Comparison of ENCODE assay signal across 12 cellular contexts in genomic region chr9:89226076-89226475, GRCh38. TPM values are rescaled to one million over a fixed set of nuclear protein-coding genes. Genes with fewer than 3 reads are reported as not detected.
A peak's percentile ranks its signal among the peaks of the same experiment; 100 is the strongest.
DNase-seq lines count a peak whose midpoint lies in the region; ATAC-seq, FAIRE-seq and TF ChIP-seq lines count a peak whose summit lies in the region.
"Had no signal": no experiment of that assay in that cellular context is flagged by ENCODE, and none has a peak within 500 bp of the region (broad histone marks: within the 10 kb centered on the region; RNA-seq: fewer than 3 reads in every experiment).

No MANE protein-coding gene starts in this region.

- H3K27me3 Mint-ChIP-seq in astrocyte (ENCODE audit: low read depth, unreplicated experiment) (peaks cover 14% of the 10 kb centered on the region), neural progenitor cell (ENCODE audit: insufficient read depth, low read depth) (peaks cover 3% of the 10 kb centered on the region)

- no peak overlapping the region for H3K4me2 ChIP-seq in astrocyte (ENCODE audit: low read length)
- peak overlapping the region; percentile 65 for H3K4me2 ChIP-seq in neural progenitor cell

- no peak for TF ChIP-seq CTCF in astrocyte (IDR thresholded peaks at IDR 0.05; ENCODE audit: insufficient read depth, low read depth, low read length)
- no peak for TF ChIP-seq CTCF in cardiac muscle cell (IDR thresholded peaks at IDR 0.05; ENCODE audit: low read depth, low read length)
- no peak for TF ChIP-seq CTCF in neural progenitor cell (IDR thresholded peaks at IDR 0.05)

- no peaks in the 10 kb centered on the region for H3K79me2 ChIP-seq in astrocyte (ENCODE audit: insufficient read depth, low read length)
- H3K79me2 ChIP-seq in neural progenitor cell (ENCODE audit: low read depth), result no peaks in the 10 kb centered on the region

- H3K27ac ChIP-seq in astrocyte (ENCODE audit: low read depth, low read length) (no peak overlapping the region), cardiac muscle cell (no peak overlapping the region), neural progenitor cell (peak overlapping the region; percentile 71)

- H3K9me3 Mint-ChIP-seq in astrocyte (ENCODE audit: unreplicated experiment) (no peaks in the 10 kb centered on the region), neural progenitor cell (peaks cover 21% of the 10 kb centered on the region)

- H3K9me3 ChIP-seq in astrocyte (ENCODE audit: insufficient read depth, low read depth, low read length) (no peaks in the 10 kb centered on the region), cardiac muscle cell (ENCODE audit: low read depth) (no peaks in the 10 kb centered on the region), neural progenitor cell (ENCODE audit: low read depth) (no peaks in the 10 kb centered on the region)

- H3K27me3 ChIP-seq in astrocyte (ENCODE audit: insufficient read depth, low read length), result no peaks in the 10 kb centered on the region
- no peaks in the 10 kb centered on the region for H3K27me3 ChIP-seq in cardiac muscle cell
- no peaks in the 10 kb centered on the region for H3K27me3 ChIP-seq in neural progenitor cell

- ATAC-seq in HG02759 (IDR thresholded peaks at IDR 0.05; ENCODE audit: unreplicated experiment), result no peak
- no peak for ATAC-seq in GM18502 (IDR thresholded peaks at IDR 0.05; ENCODE audit: poor library complexity, unreplicated experiment)
- no peak for ATAC-seq in GM19455 (IDR thresholded peaks at IDR 0.05; ENCODE audit: unreplicated experiment)
- ATAC-seq in GM19467 (IDR thresholded peaks at IDR 0.05; ENCODE audit: unreplicated experiment), result no peak
- ATAC-seq: activated CD8-positive, alpha-beta T cell treated with anti-CD3 and anti-CD28 coated beads for 36 hours had no signal

- FAIRE-seq in astrocyte (lab: Jason Lieb, UNC), result no peak

- H3K4me1 ChIP-seq in astrocyte (ENCODE audit: insufficient read depth, low read length), result no peaks in the 10 kb centered on the region
- peaks cover 8% of the 10 kb centered on the region for H3K4me1 ChIP-seq in cardiac muscle cell (ENCODE audit: low read depth)
- peaks cover 28% of the 10 kb centered on the region for H3K4me1 ChIP-seq in neural progenitor cell

- H3K36me3 Mint-ChIP-seq in astrocyte (ENCODE audit: low read depth, unreplicated experiment) (no peaks in the 10 kb centered on the region), neural progenitor cell (peaks cover under 1% of the 10 kb centered on the region)
- H3K36me3 Mint-ChIP-seq: activated naive CD8-positive, alpha-beta T cell; CD4-positive, CD25-positive, alpha-beta regulatory T cell had no signal

- H3K9ac ChIP-seq in astrocyte (ENCODE audit: low read length) (no peak overlapping the region), neural progenitor cell (no peak overlapping the region)

- H3K4me3 Mint-ChIP-seq in astrocyte (ENCODE audit: unreplicated experiment) (no peak overlapping the region), neural progenitor cell (peak overlapping the region; percentile 79)
- H3K4me3 Mint-ChIP-seq: activated CD8-positive, alpha-beta T cell treated with anti-CD3 and anti-CD28 coated beads for 36 hours; activated naive CD8-positive, alpha-beta T cell; CD4-positive, CD25-positive, alpha-beta regulatory T cell had no signal

- H2AFZ ChIP-seq in astrocyte (ENCODE audit: low read depth, low read length) (peak overlapping the region; percentile 1), neural progenitor cell (replicated peaks) (peak overlapping the region; percentile 94)

- H3K4me1 Mint-ChIP-seq in astrocyte (ENCODE audit: low read depth, unreplicated experiment) (peaks cover 6% of the 10 kb centered on the region), neural progenitor cell (peaks cover 44% of the 10 kb centered on the region)
- H3K4me1 Mint-ChIP-seq: CD4-positive, CD25-positive, alpha-beta regulatory T cell had no signal

- peaks cover 21% of the 10 kb centered on the region for H3F3A ChIP-seq in neural progenitor cell (ENCODE audit: low read depth)

- DNase-seq in HCEC 1CT (peak; percentile 6), astrocyte (ENCODE audit: low read depth) (peak; percentile 39), cardiac muscle cell (ENCODE audit: low read depth in 1 of 2, low spot score in 1 of 2) (peak; percentile 67 to 68), neural progenitor cell (ENCODE audit: low spot score) (peak; percentile 89)
- DNase-seq: activated CD8-positive, alpha-beta T cell treated with anti-CD3 and anti-CD28 coated beads for 36 hours; CD4-positive, CD25-positive, alpha-beta regulatory T cell had no signal

- H3K27ac Mint-ChIP-seq in astrocyte (ENCODE audit: unreplicated experiment) (no peak overlapping the region), neural progenitor cell (peak overlapping the region; percentile 100)
- H3K27ac Mint-ChIP-seq: activated CD8-positive, alpha-beta T cell treated with anti-CD3 and anti-CD28 coated beads for 36 hours; activated naive CD8-positive, alpha-beta T cell; CD4-positive, CD25-positive, alpha-beta regulatory T cell had no signal

- no peaks in the 10 kb centered on the region for H4K20me1 ChIP-seq in astrocyte (ENCODE audit: insufficient read depth, low read length)
- H4K20me1 ChIP-seq in neural progenitor cell (ENCODE audit: low read depth), result no peaks in the 10 kb centered on the region

- H3K4me3 ChIP-seq in astrocyte (ENCODE audit: insufficient read depth, low read depth, low read length), result no peak overlapping the region
- no peak overlapping the region for H3K4me3 ChIP-seq in cardiac muscle cell
- peak overlapping the region; percentile 6 for H3K4me3 ChIP-seq in neural progenitor cell

- no peaks in the 10 kb centered on the region for H3K36me3 ChIP-seq in astrocyte (ENCODE audit: insufficient read depth, low read length)
- H3K36me3 ChIP-seq in cardiac muscle cell, result no peaks in the 10 kb centered on the region
- H3K36me3 ChIP-seq in neural progenitor cell, result no peaks in the 10 kb centered on the region

RNA-seq across cellular contexts. Expression of gene SHC3, which starts 47.5 kb away (rescaled TPM):
- 3.1 and 4.6 TPM in 2 replicates for total RNA-seq in astrocyte
- 0.27 and 0.53 TPM in 2 replicates for total RNA-seq in cardiac muscle cell
- 0.07 and 0.34 TPM in 2 replicates for polyA plus RNA-seq in cardiac muscle cell
- total RNA-seq in neural progenitor cell (ENCODE audit: low replicate concordance), result 0.64 and 0.99 TPM in 2 replicates
- total RNA-seq: activated CD8-positive, alpha-beta T cell treated with anti-CD3 and anti-CD28 coated beads for 36 hours; CD4-positive, CD25-positive, alpha-beta regulatory T cell; T-helper 1 cell treated with Interleukin-12 subunit alpha and Interleukin-12 subunit beta and Interleukin-4 antibody, amounts not matched to agents 30 ng/mL and 1 ng/mL, for 36 hours had no signal
- polyA plus RNA-seq: CD4-positive, CD25-positive, alpha-beta regulatory T cell had no signal

Comparison
In these comparisons a context has a peak if more than half of its experiments do, and no peak if none do; other contexts are left out.
1. DNase-seq: peak in every context shown above with its lines; median percentile 89 in neural progenitor cell; 68 in cardiac muscle cell; 39 in astrocyte; 6 in HCEC 1CT.